In the genomic region with DNA sequence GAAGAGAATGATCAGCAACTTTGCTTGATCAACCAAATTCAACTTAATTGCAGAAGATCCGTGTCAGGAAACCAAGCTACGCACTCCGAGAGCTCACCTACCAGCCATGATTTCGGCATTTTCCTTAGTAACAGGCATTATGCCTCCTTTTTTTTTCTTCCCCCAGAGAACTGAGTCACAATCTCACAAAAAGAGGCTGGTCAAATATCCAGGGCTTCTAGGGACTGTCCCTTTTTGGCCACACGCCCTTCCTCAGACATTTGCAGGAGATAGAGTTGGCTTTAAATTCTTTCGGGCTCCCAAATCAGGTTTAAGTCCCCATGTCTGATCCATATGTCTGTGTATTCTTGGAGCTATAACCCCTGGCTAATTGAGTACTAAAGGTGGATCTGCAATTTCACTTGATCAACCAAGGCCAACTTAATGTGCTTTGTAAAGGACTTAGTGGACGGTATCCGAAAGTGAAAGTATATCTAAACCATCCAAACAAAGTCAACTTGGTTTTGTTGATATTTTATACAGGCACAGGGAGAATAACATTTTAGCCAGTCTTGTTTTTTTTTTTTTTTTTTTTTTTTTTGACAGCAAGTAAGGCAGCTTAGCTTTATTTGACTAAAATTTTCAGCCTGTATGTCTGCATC, we compare ENCODE assay signal across 27 cellular contexts.
DNase-seq lines count a peak whose midpoint lies in the region; ATAC-seq and TF ChIP-seq lines count a peak whose summit lies in the region.
"Had no signal": no experiment of that assay in that cellular context is flagged by ENCODE, and none has a peak within 500 bp of the region (broad histone marks: within the 10 kb centered on the region; RNA-seq: fewer than 3 reads in every experiment).

No MANE protein-coding gene starts in this region.

- H3K4me1 ChIP-seq in right cardiac atrium (ENCODE audit: control insufficient read depth, insufficient read depth, low read length) (no peaks in the 10 kb centered on the region), left ventricle myocardium inferior (no peaks in the 10 kb centered on the region), mesenchymal stem cell (ENCODE audit: control insufficient read depth, insufficient read depth, low read depth, low read length) (no peaks in the 10 kb centered on the region), upper lobe of right lung (no peaks in the 10 kb centered on the region)
- H3K4me1 ChIP-seq: BE2C had no signal

- no peak overlapping the region for H4K8ac ChIP-seq in mesenchymal stem cell (ENCODE audit: low read length)

- no peak overlapping the region for H3K27ac ChIP-seq in right cardiac atrium (ENCODE audit: low read length)
- H3K27ac ChIP-seq in left ventricle myocardium inferior (replicated peaks) = no peak overlapping the region
- H3K27ac ChIP-seq in coronary artery = no peak overlapping the region
- no peak overlapping the region for H3K27ac ChIP-seq in mesenchymal stem cell (ENCODE audit: low read length, poor library complexity, severe bottlenecking)
- no peak overlapping the region for H3K27ac ChIP-seq in upper lobe of right lung
- no peak overlapping the region for H3K27ac ChIP-seq in substantia nigra (ENCODE audit: low read depth, low read length, poor library complexity, severe bottlenecking)
- H3K27ac ChIP-seq: 22Rv1, skin epidermis, VCaP had no signal

- H3K14ac ChIP-seq in mesenchymal stem cell (ENCODE audit: low read length in 2 of 2) = no peak overlapping the region

- DNase-seq in right cardiac atrium (peak in 2 of 3 donors; percentile 22 to 51), left ventricle myocardium inferior (no peak), coronary artery (ENCODE audit: low spot score) (no peak), mesenchymal stem cell (peak; percentile 6), upper lobe of right lung (no peak), substantia nigra (lab: John Stamatoyannopoulos, UW) (no peak)
- DNase-seq: activated gamma-delta T cell treated with Interleukin-2 at 50 U/mL for 16 hours; activated T-cell treated with anti-CD3 and anti-CD28 coated beads for 4 hours; amniotic stem cell; BE2C; Calu3; dermis blood vessel endothelial cell; EL; foreskin melanocyte; hypothalamus; MG63; NCI-H1694; PC-3; SHP77 treated with DMSO at 0.1 percent for 48 hours; stimulated activated CD4-positive, alpha-beta T cell treated with anti-CD3 and anti-CD28 coated beads, Interleukin-4, amount 100 ng/mL, for 1 hour; stimulated activated naive CD8-positive, alpha-beta T cell treated with anti-CD3 and anti-CD28 coated beads, Interleukin-15, amount 100 ng/mL, for 72 hours; T-helper 1 cell had no signal

- no peak overlapping the region for H2AFZ ChIP-seq in mesenchymal stem cell (ENCODE audit: low read depth, low read length)

- H2BK120ac ChIP-seq in mesenchymal stem cell (ENCODE audit: low read depth, low read length) = no peak overlapping the region

- H3K36me3 ChIP-seq in left ventricle myocardium inferior (no peaks in the 10 kb centered on the region), mesenchymal stem cell (ENCODE audit: control insufficient read depth in 1 of 2, insufficient read depth in 2 of 2, low read depth in 1 of 2, low read length in 2 of 2) (no peaks in the 10 kb centered on the region), upper lobe of right lung (no peaks in the 10 kb centered on the region)
- H3K36me3 ChIP-seq: BE2C, MG63 had no signal

- no peak overlapping the region for H3K4ac ChIP-seq in mesenchymal stem cell (ENCODE audit: low read depth in 1 of 2, low read length in 2 of 2)

- H2BK15ac ChIP-seq in mesenchymal stem cell (ENCODE audit: low read depth, poor library complexity, severe bottlenecking) = no peak overlapping the region

- H4K91ac ChIP-seq in mesenchymal stem cell (ENCODE audit: low read length) = no peak overlapping the region

- H3K27me3 ChIP-seq in right cardiac atrium (ENCODE audit: control insufficient read depth, insufficient read depth) = no peaks in the 10 kb centered on the region
- H3K27me3 ChIP-seq in left ventricle myocardium inferior (ENCODE audit: low read depth) = peaks cover 12% of the 10 kb centered on the region
- no peaks in the 10 kb centered on the region for H3K27me3 ChIP-seq in mesenchymal stem cell (ENCODE audit: control insufficient read depth in 1 of 2, insufficient read depth in 1 of 2, low read length in 2 of 2)
- no peaks in the 10 kb centered on the region for H3K27me3 ChIP-seq in upper lobe of right lung
- H3K27me3 ChIP-seq: BE2C, MG63 had no signal

- WGBS in right cardiac atrium = 79% methylated on average over 8 of the region's 8 CpGs
- WGBS in mesenchymal stem cell = 95% methylated on average over 6 of the region's 8 CpGs

- no peak overlapping the region for H2BK5ac ChIP-seq in mesenchymal stem cell (ENCODE audit: low read depth, low read length, poor library complexity, severe bottlenecking)

- no peak overlapping the region for H2BK12ac ChIP-seq in mesenchymal stem cell (ENCODE audit: low read length in 2 of 2)

- H3K23ac ChIP-seq in mesenchymal stem cell (ENCODE audit: low read length in 2 of 2) = no peak overlapping the region

- H3K9ac ChIP-seq in mesenchymal stem cell (ENCODE audit: low read length) = no peak overlapping the region

- H3K4me3 ChIP-seq in right cardiac atrium (ENCODE audit: low read length) = peak overlapping the region; percentile 39
- H3K4me3 ChIP-seq in left ventricle myocardium inferior = no peak overlapping the region
- peak overlapping the region; percentile 55 for H3K4me3 ChIP-seq in coronary artery
- H3K4me3 ChIP-seq in mesenchymal stem cell (ENCODE audit: insufficient read depth in 1 of 2, low read depth in 1 of 2, low read length in 2 of 2) = peak overlapping the region in 1 of 2 experiments; percentile 63
- peak overlapping the region; percentile 8 for H3K4me3 ChIP-seq in upper lobe of right lung
- H3K4me3 ChIP-seq: MG63, skin epidermis had no signal

- H3K18ac ChIP-seq in mesenchymal stem cell (ENCODE audit: low read depth in 1 of 2, low read length in 2 of 2) = no peak overlapping the region

- intact Hi-C loops in right cardiac atrium (cut with DNase I) (no loop called here), left ventricle myocardium inferior (cut with micrococcal nuclease) (no loop called here), upper lobe of right lung (cut with DNase I) (no loop called here)

- H3K79me1 ChIP-seq in mesenchymal stem cell (replicated peaks; ENCODE audit: low read length, poor library complexity, severe bottlenecking) = no peaks in the 10 kb centered on the region

- H3K9me3 ChIP-seq in right cardiac atrium (ENCODE audit: control insufficient read depth, low read length) (no peaks in the 10 kb centered on the region), left ventricle myocardium inferior (replicated peaks) (no peaks in the 10 kb centered on the region), mesenchymal stem cell (ENCODE audit: control insufficient read depth, low read length) (no peaks in the 10 kb centered on the region), upper lobe of right lung (no peaks in the 10 kb centered on the region)
- H3K9me3 ChIP-seq: BE2C, MG63 had no signal

- H3K4me2 ChIP-seq in mesenchymal stem cell (ENCODE audit: low read length, poor library complexity, severe bottlenecking) = no peak overlapping the region

- H2AK5ac ChIP-seq in mesenchymal stem cell (ENCODE audit: low read length, severe bottlenecking) = no peak overlapping the region

- ATAC-seq in right cardiac atrium (no peak), upper lobe of right lung (no peak), HG03139 (IDR thresholded peaks at IDR 0.05; ENCODE audit: unreplicated experiment) (no peak), HG03097 (IDR thresholded peaks at IDR 0.05; ENCODE audit: low FRiP score, unreplicated experiment) (no peak)
- ATAC-seq: PC-3; stimulated activated naive CD8-positive, alpha-beta T cell treated with anti-CD3 and anti-CD28 coated beads, Interleukin-15, amount 100 ng/mL, for 72 hours had no signal

- no peak for TF ChIP-seq CTCF in left ventricle myocardium inferior (IDR thresholded peaks at IDR 0.05; ENCODE audit: borderline replicate concordance)
- TF ChIP-seq CTCF in coronary artery (IDR thresholded peaks at IDR 0.05) = no peak
- no peak for TF ChIP-seq CTCF in upper lobe of right lung (IDR thresholded peaks at IDR 0.05)

Comparison
In these comparisons a context has a peak if more than half of its experiments do, and no peak if none do; other contexts are left out.
1. DNase-seq: peak in right cardiac atrium (2 of 3) and mesenchymal stem cell (single experiment); none in left ventricle myocardium inferior (single experiment), coronary artery (single experiment), upper lobe of right lung (single experiment) and substantia nigra (0 of 49).